16 cellular contexts compared by ENCODE assay signal in the genomic region with DNA sequence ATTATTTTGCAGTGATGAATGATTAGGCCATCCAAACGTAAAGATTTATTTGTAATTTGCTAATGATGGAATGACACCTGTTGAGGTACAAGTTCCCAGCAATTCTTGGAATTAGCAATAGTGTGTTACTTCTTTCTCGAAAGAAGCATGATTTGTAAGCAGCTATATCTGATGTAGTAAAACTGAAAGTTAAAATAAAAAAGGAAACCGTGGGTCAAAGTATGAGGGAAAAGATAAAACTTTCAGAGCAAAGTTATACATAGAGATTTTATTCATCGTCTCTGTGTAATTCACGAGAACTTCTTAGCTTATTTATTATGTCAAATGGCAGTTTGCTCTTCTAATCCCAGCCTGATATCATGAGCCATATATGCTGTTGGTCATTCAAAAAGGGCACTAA. TPM values are rescaled to one million over a fixed set of nuclear protein-coding genes. Genes with fewer than 3 reads are reported as not detected.
DNase-seq lines count a peak whose midpoint lies in the region; ATAC-seq and TF ChIP-seq lines count a peak whose summit lies in the region.
"Had no signal": no experiment of that assay in that cellular context is flagged by ENCODE, and none has a peak within 500 bp of the region (broad histone marks: within the 10 kb centered on the region; RNA-seq: fewer than 3 reads in every experiment).

No MANE protein-coding gene starts in this region.

- H3K36me3 ChIP-seq in esophagus muscularis mucosa, result peaks cover 0 to 5% (median 0%) of the 10 kb centered on the region in 4 donors
- H3K36me3 ChIP-seq in spleen, result peaks cover 0 to 10% (median 3%) of the 10 kb centered on the region in 6 donors
- H3K36me3 ChIP-seq: heart left ventricle, transverse colon had no signal

- H3K4me3 ChIP-seq in esophagus muscularis mucosa, result peak overlapping the region in 1 of 4 donors; percentile 4
- H3K4me3 ChIP-seq in spleen, result peak overlapping the region in 2 of 8 donors; percentile 1 to 23
- H3K4me3 ChIP-seq: skin epidermis, transverse colon had no signal

- CTCF ChIA-PET in activated CD4-positive, alpha-beta T cell treated with anti-CD3 and anti-CD28 coated beads for 36 hours (lab: Charles Lee), result interaction anchor here (1.1 to 2.4 kb wide), 5 partner anchors 10 to 23 kb away, joined by 3 to 6 read pairs (median 5); no protein-coding TSS in a partner anchor

- H3K27me3 Mint-ChIP-seq in activated CD4-positive, alpha-beta T cell treated with anti-CD3 and anti-CD28 coated beads for 36 hours, result no peaks in the 10 kb centered on the region
- no peaks in the 10 kb centered on the region for H3K27me3 Mint-ChIP-seq in T-helper 17 cell

- no peaks in the 10 kb centered on the region for H3K9me3 Mint-ChIP-seq in activated CD4-positive, alpha-beta T cell treated with anti-CD3 and anti-CD28 coated beads for 36 hours (ENCODE audit: low read depth)

- TF ChIP-seq EP300 in esophagus muscularis mucosa (IDR thresholded peaks at IDR 0.05), result no peak

- peak overlapping the region; percentile 96 for H3K27ac Mint-ChIP-seq in activated CD4-positive, alpha-beta T cell treated with anti-CD3 and anti-CD28 coated beads for 36 hours
- H3K27ac Mint-ChIP-seq in T-helper 17 cell, result no peak overlapping the region

- peak; percentile 55 for ATAC-seq in activated CD4-positive, alpha-beta T cell treated with anti-CD3 and anti-CD28 coated beads for 36 hours
- ATAC-seq in T-helper 17 cell (no peak), HG02840 (IDR thresholded peaks at IDR 0.05; ENCODE audit: low FRiP score, unreplicated experiment) (no peak)

- 47% methylated on average over 5 of the region's 5 CpGs for WGBS in esophagus muscularis mucosa
- 9 to 12% (median 10%) methylated on average over 5 of the region's 5 CpGs for WGBS in spleen, 5 donors

- H3K4me1 Mint-ChIP-seq in activated CD4-positive, alpha-beta T cell treated with anti-CD3 and anti-CD28 coated beads for 36 hours, result peaks cover 70% of the 10 kb centered on the region
- peaks cover 57% of the 10 kb centered on the region for H3K4me1 Mint-ChIP-seq in T-helper 17 cell

- intact Hi-C loops in activated CD4-positive, alpha-beta T cell treated with anti-CD3 and anti-CD28 coated beads for 36 hours (cut with DNase I, micrococcal nuclease), result loop anchor here (1.0 to 5.0 kb wide), 5 partner anchors 8 to 59 kb away; a partner anchor contains a TSS
- intact Hi-C loops in esophagus muscularis mucosa (cut with DNase I), result no loop called here
- intact Hi-C loops in spleen (cut with DNase I; ENCODE audit: low total_unique reads), result no loop called here
- intact Hi-C loops in head of caudate nucleus (cut with DNase I), result no loop called here

- peak overlapping the region; percentile 55 for H3K4me3 Mint-ChIP-seq in activated CD4-positive, alpha-beta T cell treated with anti-CD3 and anti-CD28 coated beads for 36 hours
- H3K4me3 Mint-ChIP-seq in T-helper 17 cell, result peak overlapping the region; percentile 87

- TF ChIP-seq CTCF in esophagus muscularis mucosa (IDR thresholded peaks at IDR 0.05) (no peak), spleen (IDR thresholded peaks at IDR 0.05 in 8 of 11, conservative IDR thresholded peaks at IDR 0.05 in 3 of 11) (no peak)

- H3K9me3 ChIP-seq in T-helper 17 cell (ENCODE audit: control insufficient read depth, low read length, poor library complexity, severe bottlenecking), result no peaks in the 10 kb centered on the region
- H3K9me3 ChIP-seq in esophagus muscularis mucosa, result no peaks in the 10 kb centered on the region
- H3K9me3 ChIP-seq in spleen, result no peaks in the 10 kb centered on the region
- H3K9me3 ChIP-seq: heart left ventricle, transverse colon had no signal

- POLR2A ChIA-PET in activated CD4-positive, alpha-beta T cell treated with anti-CD3 and anti-CD28 coated beads for 36 hours (lab: Charles Lee), result interaction anchor here (0.7 kb wide), 3 partner anchors 58 to 1033 kb away, joined by 3 to 5 read pairs (median 5); no protein-coding TSS in a partner anchor

- TF ChIP-seq POLR2A in esophagus muscularis mucosa (IDR thresholded peaks at IDR 0.05; ENCODE audit: low read depth) (no peak), spleen (IDR thresholded peaks at IDR 0.05) (no peak)

- H3K27ac ChIP-seq in esophagus muscularis mucosa (replicated peaks in 1 of 4) (peak overlapping the region; percentile 24 to 67 (median 48)), spleen (peak overlapping the region in 7 of 8 donors; percentile 31 to 65 (median 49))

- H3K36me3 Mint-ChIP-seq in activated CD4-positive, alpha-beta T cell treated with anti-CD3 and anti-CD28 coated beads for 36 hours (ENCODE audit: low read depth), result peaks cover 55% of the 10 kb centered on the region
- peaks cover 9% of the 10 kb centered on the region for H3K36me3 Mint-ChIP-seq in T-helper 17 cell (ENCODE audit: low read depth)

- H3K27me3 ChIP-seq in esophagus muscularis mucosa (no peaks in the 10 kb centered on the region), spleen (replicated peaks in 1 of 7) (no peaks in the 10 kb centered on the region)
- H3K27me3 ChIP-seq: heart left ventricle, transverse colon had no signal

- no peak for DNase-seq in activated CD4-positive, alpha-beta T cell treated with anti-CD3 and anti-CD28 coated beads for 36 hours
- no peak for DNase-seq in activated CD4-positive, alpha-beta T cell treated with anti-CD3 and anti-CD28 coated beads, Interleukin-2, amount 50 U/mL, for 4 hours
- DNase-seq in T-helper 17 cell, result no peak
- no peak for DNase-seq in esophagus muscularis mucosa (ENCODE audit: extremely low spot score)
- no peak for DNase-seq in spleen
- DNase-seq in head of caudate nucleus, result no peak
- no peak for DNase-seq in GM19238 (ENCODE audit: insufficient read length, low spot score)
- DNase-seq: 8988T; effector CD8-positive, alpha-beta T cell; heart left ventricle; NCI-H1436 treated with DMSO at 0.1 percent for 48 hours; NCI-H524; RPMI8226; transverse colon had no signal

- H3K4me1 ChIP-seq in esophagus muscularis mucosa (peaks cover 6 to 44% (median 34%) of the 10 kb centered on the region in 4 donors), spleen (peaks cover 16 to 84% (median 43%) of the 10 kb centered on the region in 6 donors)

RNA-seq across cellular contexts. Expression of a gene that starts 59.0 kb away (rescaled TPM):
- 100 to 1,000 TPM; 167 to 174 TPM for total RNA-seq in activated CD4-positive, alpha-beta T cell treated with anti-CD3 and anti-CD28 coated beads for 36 hours
- total RNA-seq in T-helper 17 cell, result 100 to 1,000 TPM; 251 to 277 TPM
- 10 to 100 TPM; 31.6 to 42.1 (median 39.7) TPM for total RNA-seq in esophagus muscularis mucosa
- total RNA-seq in spleen, result 10 to 100 TPM; 52.6 to 94.4 (median 60.1) TPM
- polyA plus RNA-seq in spleen, result 10 to 100 TPM; 15.9 to 20.6 (median 16.0) TPM

Comparison
In these comparisons a context has a peak if more than half of its experiments do, and no peak if none do; other contexts are left out.
1. intact Hi-C loops: an anchor here in activated CD4-positive, alpha-beta T cell treated with anti-CD3 and anti-CD28 coated beads for 36 hours (1.0 to 5.0 kb wide); none called in esophagus muscularis mucosa, spleen and head of caudate nucleus.